8 cellular contexts compared by ENCODE assay signal in genomic region chr19:40750285-40751064, GRCh38. TPM values are rescaled to one million over a fixed set of nuclear protein-coding genes. Genes with fewer than 3 reads are reported as not detected.
A peak's percentile ranks its signal among the peaks of the same experiment; 100 is the strongest.
DNase-seq lines count a peak whose midpoint lies in the region; ATAC-seq, FAIRE-seq and TF ChIP-seq lines count a peak whose summit lies in the region.

TSS of gene ACTMAP (minus strand) at chr19:40750477. CDS start at chr19:40749803, 674 bp downstream.

- TF ChIP-seq POLR2A in GM12892 (IDR thresholded peaks at IDR 0.05; ENCODE audit: low read depth, low read length): peak; percentile 83

- peaks cover 0 to 16% (median under 1%) of the 10 kb centered on the region in 9 donors for H3K36me3 ChIP-seq in heart right ventricle
- H3K36me3 ChIP-seq in upper lobe of right lung: peaks cover 4% of the 10 kb centered on the region

- H3K4me3 ChIP-seq in heart right ventricle: peak within 1 kb of the TSS; percentile 56 to 92 (median 79)
- H3K4me3 ChIP-seq in upper lobe of right lung: peak within 1 kb of the TSS; percentile 63

- ATAC-seq in HG02852 (IDR thresholded peaks at IDR 0.05; ENCODE audit: unreplicated experiment): peak; percentile 80
- ATAC-seq in heart right ventricle: peak; percentile 95 to 98 (median 97)
- ATAC-seq in upper lobe of right lung: peak; percentile 94

- TF ChIP-seq CTCF in heart right ventricle (IDR thresholded peaks at IDR 0.05) (no peak), upper lobe of right lung (IDR thresholded peaks at IDR 0.05) (no peak)

- H3K27ac ChIP-seq in heart right ventricle (peak within 1 kb of the TSS; percentile 92 to 99 (median 95)), upper lobe of right lung (peak within 1 kb of the TSS; percentile 92)

- H3K4me1 ChIP-seq in heart right ventricle (peaks cover 14 to 66% (median 49%) of the 10 kb centered on the region in 9 donors), upper lobe of right lung (peaks cover 58% of the 10 kb centered on the region)

- peak; percentile 95 for FAIRE-seq in GM12892 (lab: Jason Lieb, UNC)

- intact Hi-C loops in heart right ventricle (cut with DNase I): loop anchor here in 7 of 10 donors (1.0 to 5.0 kb wide), 9 partner anchors 33 to 88 kb away; partner anchors contain the start of genes COQ8B (in 6 of the 7), ITPKC (in 5 of the 7) and EGLN2 (in 3 of the 7)
- intact Hi-C loops in posterior cingulate gyrus (cut with DNase I): loop anchor here (1.0 to 2.0 kb wide), 2 partner anchors 34 to 49 kb away; partner anchors contain the start of genes COQ8B, EGLN2 and ITPKC
- intact Hi-C loops in upper lobe of right lung (cut with DNase I): no loop called here

- peak; percentile 93 for DNase-seq in GM12892 (ENCODE audit: insufficient read length)
- DNase-seq in NCI-H146 (lab: John Stamatoyannopoulos, UW): peak; percentile 100
- DNase-seq in T-helper 1 cell: peak; percentile 99 to 100 (median 99)
- peak; percentile 100 for DNase-seq in amniotic epithelial cell (ENCODE audit: low read depth)
- DNase-seq in heart right ventricle: peak; percentile 98 to 100
- peak; percentile 100 for DNase-seq in posterior cingulate gyrus
- DNase-seq in upper lobe of right lung: peak; percentile 99

- no peaks in the 10 kb centered on the region for H3K9me3 ChIP-seq in heart right ventricle
- no peaks in the 10 kb centered on the region for H3K9me3 ChIP-seq in upper lobe of right lung

- 0% methylated on average over 52 of the region's 52 CpGs for WGBS in heart right ventricle, 2 donors

- H3K27me3 ChIP-seq in heart right ventricle (no peaks in the 10 kb centered on the region), upper lobe of right lung (no peaks in the 10 kb centered on the region)

RNA-seq across cellular contexts. Expression of gene ACTMAP, which starts in this region (rescaled TPM):
- 9.3 TPM for polyA plus RNA-seq in GM12892 (2012; ENCODE audit: missing spikeins)
- 10 to 100 TPM in 2 of 10 donors, 1 to 10 TPM in 8; 5.3 to 11.4 (median 8.4) TPM for total RNA-seq in heart right ventricle
- 10 to 100 TPM in 1 of 2 donors, 1 to 10 TPM in 1; 3.6 to 12.8 TPM for polyA plus RNA-seq in heart right ventricle
- total RNA-seq in upper lobe of right lung: 18.5 TPM

Comparison
In these comparisons a context has a peak if more than half of its experiments do, and no peak if none do; other contexts are left out.
1. Peak in every context shown above with its lines: DNase-seq, ATAC-seq, H3K4me3 ChIP-seq and H3K27ac ChIP-seq.